Comparison of ENCODE assay signal across 25 cellular contexts in the genomic region with DNA sequence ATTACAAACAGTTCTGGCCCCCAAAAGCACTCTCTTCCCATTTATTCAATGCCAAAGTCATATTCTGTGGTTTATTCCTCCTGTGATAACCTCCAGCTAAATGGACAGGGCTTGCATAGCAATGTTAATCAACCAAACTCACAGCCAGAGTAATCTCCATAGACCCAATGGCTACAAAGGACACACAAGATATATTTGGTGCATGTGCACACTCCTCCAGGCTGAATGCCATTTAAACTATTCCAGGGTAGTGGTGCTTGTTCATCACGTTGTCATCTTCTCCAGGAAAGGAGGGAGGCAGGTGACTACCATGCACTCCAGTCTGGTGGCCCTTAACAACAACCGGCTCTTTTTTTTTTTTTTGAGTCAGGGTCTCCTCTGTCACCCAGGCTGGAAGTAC. TPM values are rescaled to one million over a fixed set of nuclear protein-coding genes. Genes with fewer than 3 reads are reported as not detected.
DNase-seq lines count a peak whose midpoint lies in the region; ATAC-seq and TF ChIP-seq lines count a peak whose summit lies in the region.
"Had no signal": no experiment of that assay in that cellular context is flagged by ENCODE, and none has a peak within 500 bp of the region (broad histone marks: within the 10 kb centered on the region; RNA-seq: fewer than 3 reads in every experiment).

No MANE protein-coding gene starts in this region.

- H3K9me3 ChIP-seq in cardiac muscle cell (ENCODE audit: low read depth) (no peaks in the 10 kb centered on the region), heart right ventricle (no peaks in the 10 kb centered on the region), right cardiac atrium (ENCODE audit: control insufficient read depth, low read length) (no peaks in the 10 kb centered on the region)
- H3K9me3 ChIP-seq: BE2C, BLaER1 had no signal

- H3K36me3 ChIP-seq in cardiac muscle cell (no peaks in the 10 kb centered on the region), heart right ventricle (no peaks in the 10 kb centered on the region)
- H3K36me3 ChIP-seq: BE2C, BLaER1 had no signal

- H3K4me1 ChIP-seq in cardiac muscle cell (ENCODE audit: low read depth) (peaks cover 16% of the 10 kb centered on the region), heart right ventricle (peaks cover 0 to 4% (median 0%) of the 10 kb centered on the region in 9 donors), right cardiac atrium (ENCODE audit: control insufficient read depth, insufficient read depth, low read length) (no peaks in the 10 kb centered on the region)
- H3K4me1 ChIP-seq: BE2C, BLaER1 had no signal

- TF ChIP-seq CTCF in cardiac muscle cell (IDR thresholded peaks at IDR 0.05; ENCODE audit: low read depth, low read length) (no peak), heart right ventricle (IDR thresholded peaks at IDR 0.05) (no peak)

- DNase-seq in cardiac muscle cell (ENCODE audit: low read depth in 1 of 2, low spot score in 1 of 2) (no peak), cardiac septum (ENCODE audit: low spot score) (no peak), heart right ventricle (peak in 1 of 2 donors; percentile 19), Right ventricle myocardium inferior (ENCODE audit: missing footprints) (no peak), right cardiac atrium (no peak), NCI-H146 (lab: John Stamatoyannopoulos, UW) (no peak)
- DNase-seq in activated CD4-positive, alpha-beta T cell treated with anti-CD3 and anti-CD28 coated beads, Interleukin-2, amount 50 U/mL, for 48 hours, result no peak
- DNase-seq: 8988T; ACHN; BE2C; C1 segment of cervical spinal cord; CD4-positive, alpha-beta memory T cell; CD4-positive, CD25-positive, alpha-beta regulatory T cell; CD8-positive, alpha-beta memory T cell; COR-L47; DMS 273 treated with DMSO at 0.1 percent for 48 hours; DMS153; DMS53; DMS79; DND-41; EL; GDM1 had no signal

- ATAC-seq in heart right ventricle, result peak in 7 of 8 donors; percentile 49 to 93 (median 86)
- no peak for ATAC-seq in Right ventricle myocardium inferior
- peak; percentile 32 to 43 for ATAC-seq in right cardiac atrium
- ATAC-seq: GM12878 had no signal

- H3K27ac ChIP-seq in cardiac muscle cell (peak overlapping the region; percentile 25), heart right ventricle (no peak overlapping the region), right cardiac atrium (ENCODE audit: low read length) (no peak overlapping the region)
- H3K27ac ChIP-seq: BLaER1 had no signal

- intact Hi-C loops in cardiac septum (cut with DNase I) (no loop called here), heart right ventricle (cut with DNase I) (no loop called here), Right ventricle myocardium inferior (cut with DNase I) (no loop called here), right cardiac atrium (cut with DNase I) (no loop called here)

- H3K27me3 ChIP-seq in cardiac muscle cell, result no peaks in the 10 kb centered on the region
- H3K27me3 ChIP-seq in heart right ventricle, result no peaks in the 10 kb centered on the region
- no peaks in the 10 kb centered on the region for H3K27me3 ChIP-seq in right cardiac atrium (ENCODE audit: control insufficient read depth, insufficient read depth)
- H3K27me3 ChIP-seq: BE2C, BLaER1 had no signal

- 56 to 62% methylated on average over 2 of the region's 2 CpGs for WGBS in heart right ventricle, 2 donors
- 52% methylated on average over 2 of the region's 2 CpGs for WGBS in right cardiac atrium

- H3K4me3 ChIP-seq in cardiac muscle cell (no peak overlapping the region), heart right ventricle (no peak overlapping the region), right cardiac atrium (ENCODE audit: low read length) (no peak overlapping the region)
- H3K4me3 ChIP-seq: BLaER1, GM12878 had no signal

RNA-seq across cellular contexts. Expression of a gene that starts 56.8 kb away (rescaled TPM):
- total RNA-seq in cardiac muscle cell (0.28 and 0.92 TPM in 2 replicates), cardiac septum (not detected), heart right ventricle (under 1 TPM in 1 of 10 donors, not detected in 9; 0.05 TPM), Right ventricle myocardium inferior (not detected), right cardiac atrium (under 1 TPM in 2 of 4 donors, not detected in 2; 0.03 TPM)
- polyA plus RNA-seq in cardiac muscle cell (1.3 and 1.8 TPM in 2 replicates), heart right ventricle (under 1 TPM in 1 of 2 donors, not detected in 1; 0.10 TPM), right cardiac atrium (0.07 TPM)
- total RNA-seq: A673; CD4-positive, alpha-beta memory T cell; CD4-positive, CD25-positive, alpha-beta regulatory T cell; CD8-positive, alpha-beta memory T cell; GM12878 had no signal
